ENCODE assay signal across 11 cellular contexts in genomic region chr22:43789452-43789851, GRCh38.
A peak's percentile ranks its signal among the peaks of the same experiment; 100 is the strongest.
DNase-seq lines count a peak whose midpoint lies in the region; FAIRE-seq and TF ChIP-seq lines count a peak whose summit lies in the region.
"Had no signal": no experiment of that assay in that cellular context is flagged by ENCODE, and none has a peak within 500 bp of the region (broad histone marks: within the 10 kb centered on the region; RNA-seq: fewer than 3 reads in every experiment).

No MANE protein-coding gene starts in this region.

- in situ Hi-C loops in brain microvascular endothelial cell (cut with HindIII; ENCODE audit: low pct_ligation_motif_present, low sequenced_read_pairs): no loop called here

- FAIRE-seq in islet of Langerhans (lab: Jason Lieb, UNC) (peak; percentile 70), urothelium cell line (lab: Jason Lieb, UNC) (no peak)

- no peak overlapping the region for H3K4me3 ChIP-seq in brain microvascular endothelial cell (ENCODE audit: low read depth, low read length)
- H3K4me3 ChIP-seq: right lobe of liver had no signal

- TF ChIP-seq CTCF in brain microvascular endothelial cell (IDR thresholded peaks at IDR 0.05; ENCODE audit: low read depth, low read length, missing control alignments): no peak

- no peaks in the 10 kb centered on the region for H3K36me3 ChIP-seq in brain microvascular endothelial cell (replicated peaks)
- H3K36me3 ChIP-seq: right lobe of liver had no signal

- H3K27ac ChIP-seq in brain microvascular endothelial cell: no peak overlapping the region
- H3K27ac ChIP-seq: right lobe of liver had no signal

- DNase-seq in HS-5 (ENCODE audit: low read depth) (peak; percentile 84), brain microvascular endothelial cell (peak; percentile 33), urothelium cell line (ENCODE audit: low spot score) (peak; percentile 38), HPDE6-E6E7 (ENCODE audit: extremely low spot score) (no peak), NAMALWA (ENCODE audit: low spot score) (no peak), SHP77 treated with DMSO at 0.1 percent for 48 hours (lab: John Stamatoyannopoulos, UW) (no peak)
- DNase-seq: central memory CD4-positive, alpha-beta T cell; NCI-H1105; right lobe of liver; stimulated activated naive B cell treated with anti-CD40 and anti-IgM and Interleukin-4, amounts not matched to agents 10 μg/mL and 1 μg/mL and 100 μg/mL, for 72 hours had no signal

- no peaks in the 10 kb centered on the region for H3K27me3 ChIP-seq in brain microvascular endothelial cell (replicated peaks)
- H3K27me3 ChIP-seq: right lobe of liver had no signal

Comparison
In these comparisons a context has a peak if more than half of its experiments do, and no peak if none do; other contexts are left out.
1. DNase-seq: peak in HS-5 (single experiment), brain microvascular endothelial cell (single experiment) and urothelium cell line (single experiment); none in HPDE6-E6E7 (single experiment), NAMALWA (single experiment) and SHP77 treated with DMSO at 0.1 percent for 48 hours (single experiment).